8 cellular contexts compared by ENCODE assay signal in genomic region chr1:160830321-160831153, GRCh38. TPM values are rescaled to one million over a fixed set of nuclear protein-coding genes. Genes with fewer than 3 reads are reported as not detected.
A peak's percentile ranks its signal among the peaks of the same experiment; 100 is the strongest.
DNase-seq lines count a peak whose midpoint lies in the region; ATAC-seq and TF ChIP-seq lines count a peak whose summit lies in the region.

No MANE protein-coding gene starts in this region.

- peak overlapping the region; percentile 32 for H3K27ac Mint-ChIP-seq in activated naive CD4-positive, alpha-beta T cell treated with anti-CD3 and anti-CD28 coated beads for 36 hours

- H3K36me3 ChIP-seq in right atrium auricular region: no peaks in the 10 kb centered on the region

- no peak overlapping the region for H3K4me3 Mint-ChIP-seq in activated naive CD4-positive, alpha-beta T cell treated with anti-CD3 and anti-CD28 coated beads for 36 hours

- H3K27me3 ChIP-seq in right atrium auricular region: no peaks in the 10 kb centered on the region

- ATAC-seq in HG03457 (IDR thresholded peaks at IDR 0.05; ENCODE audit: unreplicated experiment): no peak

- H3K27me3 Mint-ChIP-seq in activated naive CD4-positive, alpha-beta T cell treated with anti-CD3 and anti-CD28 coated beads for 36 hours (ENCODE audit: low read depth): no peaks in the 10 kb centered on the region

- H3K9me3 Mint-ChIP-seq in activated naive CD4-positive, alpha-beta T cell treated with anti-CD3 and anti-CD28 coated beads for 36 hours: no peaks in the 10 kb centered on the region

- H3K4me3 ChIP-seq in right atrium auricular region: no peak overlapping the region

- peak; percentile 22 to 60 for TF ChIP-seq CTCF in right atrium auricular region (IDR thresholded peaks at IDR 0.05)

- H3K4me1 ChIP-seq in right atrium auricular region: no peaks in the 10 kb centered on the region

- H3K27ac ChIP-seq in right atrium auricular region: no peak overlapping the region

- no peaks in the 10 kb centered on the region for H3K9me3 ChIP-seq in right atrium auricular region

- H3K4me1 Mint-ChIP-seq in activated naive CD4-positive, alpha-beta T cell treated with anti-CD3 and anti-CD28 coated beads for 36 hours (ENCODE audit: low read depth): peaks cover 18% of the 10 kb centered on the region

- H3K36me3 Mint-ChIP-seq in activated naive CD4-positive, alpha-beta T cell treated with anti-CD3 and anti-CD28 coated beads for 36 hours (ENCODE audit: low read depth): peaks cover 2% of the 10 kb centered on the region

- DNase-seq in DMS53 treated with DMSO at 0.1 percent for 48 hours (lab: John Stamatoyannopoulos, UW; ENCODE audit: unreplicated experiment) (peak; percentile 70), HK-2 (ENCODE audit: unreplicated experiment) (peak; percentile 45), SKM-1 (lab: John Stamatoyannopoulos, UW; ENCODE audit: unreplicated experiment) (peak; percentile 53), right atrium auricular region (ENCODE audit: low spot score) (no peak), GM03348 (ENCODE audit: low spot score) (no peak)
- peak; percentile 91 for DNase-seq in activated naive CD4-positive, alpha-beta T cell treated with anti-CD3 and anti-CD28 coated beads for 36 hours
- peak; percentile 86 for DNase-seq in stimulated activated CD4-positive, alpha-beta T cell treated with anti-CD3 and anti-CD28 coated beads, Interleukin-15, amount 100 ng/mL, for 24 hours

- intact Hi-C loops in activated naive CD4-positive, alpha-beta T cell treated with anti-CD3 and anti-CD28 coated beads for 36 hours (cut with micrococcal nuclease): loop anchor here (1.0 to 10.0 kb wide), 4 partner anchors 53 to 304 kb away; partner anchors contain the start of gene DEDD

- CTCF ChIA-PET in activated naive CD4-positive, alpha-beta T cell treated with anti-CD3 and anti-CD28 coated beads for 36 hours (lab: Charles Lee): interaction anchor here (0.7 to 7.3 kb wide), 16 partner anchors 10 to 155 kb away, joined by 3 to 107 read pairs (median 5); partner anchors contain the start of genes ITLN2 and LY9

RNA-seq across cellular contexts. Expression of gene CD244, which starts 32.1 kb away (rescaled TPM):
- total RNA-seq in activated naive CD4-positive, alpha-beta T cell treated with anti-CD3 and anti-CD28 coated beads for 36 hours: under 1 TPM in 1 of 2 experiments, not detected in 1; 0.15 TPM
- total RNA-seq in right atrium auricular region: under 1 TPM; 0.41 to 0.86 TPM

RNA-seq across cellular contexts. Expression of gene LY9, which starts 34.6 kb away (rescaled TPM):
- 10 to 100 TPM; 19.5 to 19.6 TPM for total RNA-seq in activated naive CD4-positive, alpha-beta T cell treated with anti-CD3 and anti-CD28 coated beads for 36 hours
- under 1 TPM; 0.19 to 0.20 TPM for total RNA-seq in right atrium auricular region

RNA-seq across cellular contexts. Expression of gene ITLN1, which starts 54.4 kb away (rescaled TPM):
- not detected for total RNA-seq in activated naive CD4-positive, alpha-beta T cell treated with anti-CD3 and anti-CD28 coated beads for 36 hours
- 1,000 to 10,000 TPM; 1,064 to 3,973 TPM for total RNA-seq in right atrium auricular region

Comparison
In these comparisons a context has a peak if more than half of its experiments do, and no peak if none do; other contexts are left out.
1. DNase-seq: peak in DMS53 treated with DMSO at 0.1 percent for 48 hours (single experiment), HK-2 (single experiment), SKM-1 (single experiment), activated naive CD4-positive, alpha-beta T cell treated with anti-CD3 and anti-CD28 coated beads for 36 hours (single experiment) and stimulated activated CD4-positive, alpha-beta T cell treated with anti-CD3 and anti-CD28 coated beads, Interleukin-15, amount 100 ng/mL, for 24 hours (single experiment); none in right atrium auricular region (single experiment) and GM03348 (single experiment).
2. RNA of gene LY9, which starts 34.6 kb away (total RNA-seq): 19.5 to 19.6 TPM in activated naive CD4-positive, alpha-beta T cell treated with anti-CD3 and anti-CD28 coated beads for 36 hours; 0.19 to 0.20 TPM in right atrium auricular region; every median in the first group is over 10 times any median in the second.
3. RNA of gene ITLN1, which starts 54.4 kb away (total RNA-seq): 1,064 to 3,973 TPM in right atrium auricular region; not detected in activated naive CD4-positive, alpha-beta T cell treated with anti-CD3 and anti-CD28 coated beads for 36 hours; every median in the first group is over 100 times any median in the second.